ENCODE assay signal across 13 cellular contexts in genomic region chr4:125322363-125322730, GRCh38. TPM values are rescaled to one million over a fixed set of nuclear protein-coding genes. Genes with fewer than 3 reads are reported as not detected.
DNase-seq lines count a peak whose midpoint lies in the region; ATAC-seq, FAIRE-seq and TF ChIP-seq lines count a peak whose summit lies in the region.
"Had no signal": no experiment of that assay in that cellular context is flagged by ENCODE, and none has a peak within 500 bp of the region (broad histone marks: within the 10 kb centered on the region; RNA-seq: fewer than 3 reads in every experiment).

No MANE protein-coding gene starts in this region.

- H3K27ac ChIP-seq in RWPE2 (ENCODE audit: poor library complexity, severe bottlenecking) = peak overlapping the region; percentile 74
- no peak overlapping the region for H3K27ac ChIP-seq in CD8-positive, alpha-beta T cell (ENCODE audit: low read depth, low read length)

- H3K27me3 Mint-ChIP-seq in osteocyte (ENCODE audit: unreplicated experiment) = no peaks in the 10 kb centered on the region
- peaks cover 21% of the 10 kb centered on the region for H3K27me3 Mint-ChIP-seq in CD8-positive, alpha-beta T cell (ENCODE audit: low read depth)
- H3K27me3 Mint-ChIP-seq: natural killer cell treated with Interleukin-12 subunit alpha and Interleukin-12 subunit beta and Interleukin-15 and Interleukin-18, amount 100 ng/mL, for 72 hours had no signal

- DNase-seq in AG20443 (ENCODE audit: low spot score) (peak; percentile 7), RWPE2 (ENCODE audit: low spot score) (no peak), fibroblast of mammary gland (ENCODE audit: low read depth) (peak; percentile 87), osteocyte (ENCODE audit: extremely low spot score, unreplicated experiment) (no peak), frontal cortex (ENCODE audit: low spot score in 2 of 2) (no peak), GM19239 (ENCODE audit: insufficient read length, low spot score) (no peak)
- DNase-seq in CD8-positive, alpha-beta T cell = no peak
- DNase-seq: COR-L47, NCI-H510A had no signal

- no peaks in the 10 kb centered on the region for H3K36me3 ChIP-seq in RWPE2 (ENCODE audit: low read depth)
- no peaks in the 10 kb centered on the region for H3K36me3 ChIP-seq in CD8-positive, alpha-beta T cell (ENCODE audit: insufficient read depth, low read length)

- H3K4me1 ChIP-seq in RWPE2 (ENCODE audit: insufficient read depth, poor library complexity, severe bottlenecking) = peaks cover 29% of the 10 kb centered on the region
- H3K4me1 ChIP-seq in CD8-positive, alpha-beta T cell (ENCODE audit: insufficient read depth, low read length) = peaks cover 4% of the 10 kb centered on the region

- no peaks in the 10 kb centered on the region for H3K9me3 ChIP-seq in RWPE2 (ENCODE audit: severe bottlenecking)
- H3K9me3 ChIP-seq in CD8-positive, alpha-beta T cell (ENCODE audit: low read length) = no peaks in the 10 kb centered on the region

- H3K4me3 Mint-ChIP-seq in osteocyte (ENCODE audit: unreplicated experiment) = peak overlapping the region; percentile 76
- no peak overlapping the region for H3K4me3 Mint-ChIP-seq in CD8-positive, alpha-beta T cell
- H3K4me3 Mint-ChIP-seq: activated T-helper 17 cell treated with anti-CD3 and anti-CD28 coated beads, Interleukin-2, amount 50 U/mL, for 72 hours; natural killer cell treated with Interleukin-12 subunit alpha and Interleukin-12 subunit beta and Interleukin-15 and Interleukin-18, amount 100 ng/mL, for 72 hours had no signal

- intact Hi-C loops in CD8-positive, alpha-beta T cell (cut with DNase I, micrococcal nuclease) = no loop called here

- FAIRE-seq in frontal cortex (lab: Jason Lieb, UNC) = no peak
- no peak for FAIRE-seq in GM19239 (lab: Jason Lieb, UNC)
- FAIRE-seq: TTC549 had no signal

- H3K9me3 Mint-ChIP-seq in osteocyte (ENCODE audit: unreplicated experiment) = no peaks in the 10 kb centered on the region
- H3K9me3 Mint-ChIP-seq in CD8-positive, alpha-beta T cell = no peaks in the 10 kb centered on the region
- H3K9me3 Mint-ChIP-seq: activated T-helper 17 cell treated with anti-CD3 and anti-CD28 coated beads, Interleukin-2, amount 50 U/mL, for 72 hours; natural killer cell treated with Interleukin-12 subunit alpha and Interleukin-12 subunit beta and Interleukin-15 and Interleukin-18, amount 100 ng/mL, for 72 hours had no signal

- CTCF ChIA-PET in CD8-positive, alpha-beta T cell (lab: Charles Lee) = no interaction called here

- POLR2A ChIA-PET in CD8-positive, alpha-beta T cell (lab: Charles Lee) = no interaction called here

- TF ChIP-seq CTCF in RWPE2 (IDR thresholded peaks at IDR 0.05; ENCODE audit: poor library complexity, severe bottlenecking) = no peak
- no peak for TF ChIP-seq CTCF in fibroblast of mammary gland (conservative IDR thresholded peaks at IDR 0.05; ENCODE audit: control insufficient read depth, insufficient read depth, low read depth, low read length)
- TF ChIP-seq CTCF in osteocyte (IDR thresholded peaks at IDR 0.05) = no peak
- TF ChIP-seq CTCF in CD8-positive, alpha-beta T cell (IDR thresholded peaks at IDR 0.05) = no peak

- peaks cover 59% of the 10 kb centered on the region for H3K36me3 Mint-ChIP-seq in osteocyte (ENCODE audit: unreplicated experiment)
- H3K36me3 Mint-ChIP-seq in CD8-positive, alpha-beta T cell = no peaks in the 10 kb centered on the region
- H3K36me3 Mint-ChIP-seq: natural killer cell treated with Interleukin-12 subunit alpha and Interleukin-12 subunit beta and Interleukin-15 and Interleukin-18, amount 100 ng/mL, for 72 hours had no signal

- ATAC-seq in RWPE2 (ENCODE audit: low read depth) = peak; percentile 9; the same call in 2 of the 3 replicates
- no peak for ATAC-seq in CD8-positive, alpha-beta T cell
- no peak for ATAC-seq in HG03460 (IDR thresholded peaks at IDR 0.05; ENCODE audit: unreplicated experiment)
- ATAC-seq: activated T-helper 17 cell treated with anti-CD3 and anti-CD28 coated beads, Interleukin-2, amount 50 U/mL, for 72 hours; natural killer cell treated with Interleukin-12 subunit alpha and Interleukin-12 subunit beta and Interleukin-15 and Interleukin-18, amount 100 ng/mL, for 72 hours had no signal

- H3K4me3 ChIP-seq in RWPE2 (ENCODE audit: severe bottlenecking) = no peak overlapping the region
- peak overlapping the region; percentile 31 for H3K4me3 ChIP-seq in fibroblast of mammary gland (ENCODE audit: control insufficient read depth, low read depth, low read length)
- no peak overlapping the region for H3K4me3 ChIP-seq in CD8-positive, alpha-beta T cell (ENCODE audit: low read depth, low read length)

- peak overlapping the region; percentile 89 for H3K27ac Mint-ChIP-seq in osteocyte (ENCODE audit: unreplicated experiment)
- H3K27ac Mint-ChIP-seq in CD8-positive, alpha-beta T cell = no peak overlapping the region
- H3K27ac Mint-ChIP-seq: activated T-helper 17 cell treated with anti-CD3 and anti-CD28 coated beads, Interleukin-2, amount 50 U/mL, for 72 hours; natural killer cell treated with Interleukin-12 subunit alpha and Interleukin-12 subunit beta and Interleukin-15 and Interleukin-18, amount 100 ng/mL, for 72 hours had no signal

- H3K27me3 ChIP-seq in RWPE2 (ENCODE audit: insufficient read depth, poor library complexity, severe bottlenecking) = no peaks in the 10 kb centered on the region
- H3K27me3 ChIP-seq in CD8-positive, alpha-beta T cell (ENCODE audit: insufficient read depth, low read length) = peaks cover 10% of the 10 kb centered on the region

- H3K4me1 Mint-ChIP-seq in osteocyte (ENCODE audit: unreplicated experiment) = peaks cover 87% of the 10 kb centered on the region
- peaks cover 6% of the 10 kb centered on the region for H3K4me1 Mint-ChIP-seq in CD8-positive, alpha-beta T cell (ENCODE audit: low read depth)
- H3K4me1 Mint-ChIP-seq: activated T-helper 17 cell treated with anti-CD3 and anti-CD28 coated beads, Interleukin-2, amount 50 U/mL, for 72 hours had no signal

RNA-seq across cellular contexts. Expression of gene FAT4, which starts 7.6 kb away (rescaled TPM):
- total RNA-seq in osteocyte (106 and 114 TPM in 2 replicates), frontal cortex (110 TPM)
- total RNA-seq in CD8-positive, alpha-beta T cell = not detected
- total RNA-seq: activated T-helper 17 cell treated with anti-CD3 and anti-CD28 coated beads, Interleukin-2, amount 50 U/mL, for 72 hours had no signal

Comparison
In these comparisons a context has a peak if more than half of its experiments do, and no peak if none do; other contexts are left out.
1. DNase-seq: peak in AG20443 (single experiment) and fibroblast of mammary gland (single experiment); none in RWPE2 (single experiment), osteocyte (single experiment), CD8-positive, alpha-beta T cell (0 of 7), frontal cortex (0 of 2) and GM19239 (single experiment).
2. RNA of gene FAT4, which starts 7.6 kb away (total RNA-seq): 110 TPM in frontal cortex (single experiment) and 106 to 114 TPM in osteocyte; not detected in CD8-positive, alpha-beta T cell; every median in the first group is over 100 times any median in the second.